16 cellular contexts compared by ENCODE assay signal in genomic region chr3:46374755-46375154, GRCh38. TPM values are rescaled to one million over a fixed set of nuclear protein-coding genes. Genes with fewer than 3 reads are reported as not detected.
DNase-seq lines count a peak whose midpoint lies in the region; ATAC-seq and TF ChIP-seq lines count a peak whose summit lies in the region.
"Had no signal": no experiment of that assay in that cellular context is flagged by ENCODE, and none has a peak within 500 bp of the region (broad histone marks: within the 10 kb centered on the region; RNA-seq: fewer than 3 reads in every experiment).

No MANE protein-coding gene starts in this region.

- H3K4me3 ChIP-seq in CD4-positive, alpha-beta memory T cell (ENCODE audit: low read length in 2 of 2) = no peak overlapping the region
- no peak overlapping the region for H3K4me3 ChIP-seq in PC-9
- H3K4me3 ChIP-seq: MG63 had no signal

- intact Hi-C loops in CD4-positive, alpha-beta memory T cell (cut with micrococcal nuclease) = loop anchor here (10.0 kb wide), 1 partner anchor 610 kb away; no protein-coding TSS in a partner anchor
- intact Hi-C loops in PC-9 (cut with micrococcal nuclease; ENCODE audit: unreplicated experiment) = loop anchor here (10.0 kb wide), 1 partner anchor 1340 kb away; no protein-coding TSS in a partner anchor

- H3K36me3 Mint-ChIP-seq in T-helper 1 cell treated with Interleukin-12 subunit alpha and Interleukin-12 subunit beta and Interleukin-4 antibody, amounts not matched to agents 30 μg/mL and 1 μg/mL, for 36 hours (ENCODE audit: low read depth) = peaks cover 26% of the 10 kb centered on the region
- peaks cover 0 to 14% of the 10 kb centered on the region in 2 donors for H3K36me3 Mint-ChIP-seq in CD4-positive, alpha-beta memory T cell
- H3K36me3 Mint-ChIP-seq in T-cell = no peaks in the 10 kb centered on the region
- peaks cover 41% of the 10 kb centered on the region for H3K36me3 Mint-ChIP-seq in effector memory CD8-positive, alpha-beta T cell (ENCODE audit: insufficient read depth)

- peak overlapping the region; percentile 61 for H3K4me3 Mint-ChIP-seq in T-helper 1 cell treated with Interleukin-12 subunit alpha and Interleukin-12 subunit beta and Interleukin-4 antibody, amounts not matched to agents 30 μg/mL and 1 μg/mL, for 36 hours
- peak overlapping the region; percentile 29 to 84 (median 74) for H3K4me3 Mint-ChIP-seq in CD4-positive, alpha-beta memory T cell
- H3K4me3 Mint-ChIP-seq in T-cell = peak overlapping the region; percentile 19 to 48 (median 28)
- H3K4me3 Mint-ChIP-seq in effector memory CD8-positive, alpha-beta T cell = peak overlapping the region; percentile 82 to 83

- no peaks in the 10 kb centered on the region for H3K79me2 ChIP-seq in PC-9 (ENCODE audit: low read depth)

- H3K4me1 ChIP-seq in CD4-positive, alpha-beta memory T cell (ENCODE audit: insufficient read depth, low read length) = peaks cover 71% of the 10 kb centered on the region
- H3K4me1 ChIP-seq in PC-9 (replicated peaks; ENCODE audit: insufficient read depth) = peaks cover 25% of the 10 kb centered on the region

- H2AFZ ChIP-seq in PC-9 = no peak overlapping the region

- H3K27me3 ChIP-seq in CD4-positive, alpha-beta memory T cell (ENCODE audit: insufficient read depth, low read length) = no peaks in the 10 kb centered on the region
- H3K27me3 ChIP-seq in PC-9 (ENCODE audit: insufficient read depth, low read depth) = no peaks in the 10 kb centered on the region
- H3K27me3 ChIP-seq: MG63 had no signal

- no peak overlapping the region for H3K4me2 ChIP-seq in PC-9
- H3K4me2 ChIP-seq: KMS-11 had no signal

- CTCF ChIA-PET in CD4-positive, alpha-beta memory T cell (lab: Charles Lee; ENCODE audit: partially characterized antibody) = interaction anchor here (0.9 to 13.1 kb wide), 6 partner anchors 69 to 293 kb away, joined by 3 to 267 read pairs (median 5); no protein-coding TSS in a partner anchor
- CTCF ChIA-PET in T-cell (lab: Charles Lee) (interaction anchor here in 1 of 2 donors (1.2 to 1.3 kb wide), 3 partner anchors 75 to 166 kb away, joined by 3 to 6 read pairs (median 3); partner anchors contain the start of gene CCR1), PC-9 (lab: Charles Lee) (interaction anchor here (1.0 to 1.1 kb wide), 2 partner anchors 287 to 296 kb away, joined by 3 read pairs; no protein-coding TSS in a partner anchor)

- H4K20me1 ChIP-seq in PC-9 (ENCODE audit: insufficient read depth) = no peaks in the 10 kb centered on the region

- no peak for TF ChIP-seq CTCF in PC-9 (conservative IDR thresholded peaks at IDR 0.05)

- H3K36me3 ChIP-seq in CD4-positive, alpha-beta memory T cell (ENCODE audit: insufficient read depth, low read length) = no peaks in the 10 kb centered on the region
- H3K36me3 ChIP-seq in PC-9 (ENCODE audit: low read depth) = no peaks in the 10 kb centered on the region
- H3K36me3 ChIP-seq: MG63 had no signal

- no TSS peak for BruUV-seq in PC-9 (replicated peaks; lab: Mats Ljungman, UMichigan)

- no peak for DNase-seq in T-helper 1 cell
- DNase-seq in CD4-positive, alpha-beta memory T cell = no peak
- DNase-seq in T-cell = no peak
- no peak for DNase-seq in effector memory CD8-positive, alpha-beta T cell
- no peak for DNase-seq in stimulated activated CD4-positive, alpha-beta T cell treated with anti-CD3 and anti-CD28 coated beads, Interleukin-1b, Interleukin-23, amount 100 ng/mL, for 48 hours
- no peak for DNase-seq in PC-9
- DNase-seq: DMS 273 treated with DMSO at 0.1 percent for 48 hours, MG63, NCI-H1092, NCI-H510A treated with DMSO at 0.1 percent for 48 hours had no signal

- no peak overlapping the region for H3K27ac ChIP-seq in CD4-positive, alpha-beta memory T cell (ENCODE audit: low read depth, low read length)
- no peak overlapping the region for H3K27ac ChIP-seq in PC-9
- H3K27ac ChIP-seq: 22Rv1, KMS-11 had no signal

- no peaks in the 10 kb centered on the region for H3K9me3 ChIP-seq in CD4-positive, alpha-beta memory T cell (ENCODE audit: control insufficient read depth in 1 of 2, low read length in 2 of 2)
- H3K9me3 ChIP-seq in PC-9 (ENCODE audit: insufficient read depth, low read depth) = no peaks in the 10 kb centered on the region
- H3K9me3 ChIP-seq: MG63 had no signal

- H3F3A ChIP-seq in PC-9 (ENCODE audit: insufficient read depth, low read depth) = 0 out of 2 replicates have a peak, but pooled peaks cover 4% of the 10 kb centered on the region

- H3K27ac Mint-ChIP-seq in T-helper 1 cell treated with Interleukin-12 subunit alpha and Interleukin-12 subunit beta and Interleukin-4 antibody, amounts not matched to agents 30 μg/mL and 1 μg/mL, for 36 hours = peak overlapping the region; percentile 33
- H3K27ac Mint-ChIP-seq in CD4-positive, alpha-beta memory T cell = peak overlapping the region; percentile 68 to 86 (median 80)
- H3K27ac Mint-ChIP-seq in T-cell = peak overlapping the region; percentile 75 to 78
- peak overlapping the region; percentile 89 to 92 for H3K27ac Mint-ChIP-seq in effector memory CD8-positive, alpha-beta T cell

- H3K4me1 Mint-ChIP-seq in T-helper 1 cell treated with Interleukin-12 subunit alpha and Interleukin-12 subunit beta and Interleukin-4 antibody, amounts not matched to agents 30 μg/mL and 1 μg/mL, for 36 hours (ENCODE audit: low read depth) = peaks cover 65% of the 10 kb centered on the region
- H3K4me1 Mint-ChIP-seq in CD4-positive, alpha-beta memory T cell = peaks cover 44 to 82% (median 67%) of the 10 kb centered on the region in 4 donors
- peaks cover 39 to 67% (median 62%) of the 10 kb centered on the region in 3 donors for H3K4me1 Mint-ChIP-seq in T-cell
- peaks cover 49 to 70% of the 10 kb centered on the region in 2 donors for H3K4me1 Mint-ChIP-seq in effector memory CD8-positive, alpha-beta T cell (ENCODE audit: low read depth in 2 of 2)

- no peak for ATAC-seq in T-cell (replicated peaks in 1 of 4)
- ATAC-seq in effector memory CD8-positive, alpha-beta T cell (replicated peaks) = no peak
- no peak for ATAC-seq in SK-N-SH treated with all-trans-retinoic acid at 6 μM for 48 hours

- no peaks in the 10 kb centered on the region for H3K9me2 ChIP-seq in PC-9 (ENCODE audit: insufficient read depth)

- peaks cover 17% of the 10 kb centered on the region for H3K27me3 Mint-ChIP-seq in T-helper 1 cell treated with Interleukin-12 subunit alpha and Interleukin-12 subunit beta and Interleukin-4 antibody, amounts not matched to agents 30 μg/mL and 1 μg/mL, for 36 hours (ENCODE audit: low read depth)
- no peaks in the 10 kb centered on the region for H3K27me3 Mint-ChIP-seq in CD4-positive, alpha-beta memory T cell
- no peaks in the 10 kb centered on the region for H3K27me3 Mint-ChIP-seq in T-cell
- no peaks in the 10 kb centered on the region for H3K27me3 Mint-ChIP-seq in effector memory CD8-positive, alpha-beta T cell

- POLR2A ChIA-PET in CD4-positive, alpha-beta memory T cell (lab: Charles Lee; ENCODE audit: partially characterized antibody) = interaction anchor here (0.6 to 1.3 kb wide), 6 partner anchors 20 to 298 kb away, joined by 3 to 7 read pairs (median 3); no protein-coding TSS in a partner anchor
- POLR2A ChIA-PET in T-cell (lab: Charles Lee) (no interaction called here), PC-9 (lab: Charles Lee; ENCODE audit: unreplicated experiment) (no interaction called here)

- no peaks in the 10 kb centered on the region for H3K9me3 Mint-ChIP-seq in T-helper 1 cell treated with Interleukin-12 subunit alpha and Interleukin-12 subunit beta and Interleukin-4 antibody, amounts not matched to agents 30 μg/mL and 1 μg/mL, for 36 hours
- H3K9me3 Mint-ChIP-seq in CD4-positive, alpha-beta memory T cell = peaks cover 0 to 2% (median 0%) of the 10 kb centered on the region in 8 donors
- no peaks in the 10 kb centered on the region for H3K9me3 Mint-ChIP-seq in T-cell
- no peaks in the 10 kb centered on the region for H3K9me3 Mint-ChIP-seq in effector memory CD8-positive, alpha-beta T cell

TF ChIP-seq in SK-N-SH treated with all-trans-retinoic acid at 6 μM for 48 hours, 23 proteins besides CTCF, POLR2A, EP300 and RAD21 (continues in another document):
- TF ChIP-seq TCF4 (CRISPR knock-in tag; IDR thresholded peaks at IDR 0.05; ENCODE audit: borderline replicate concordance) (no peak), ZFP30 (CRISPR knock-in tag; IDR thresholded peaks at IDR 0.05) (no peak), RARB (CRISPR knock-in tag; IDR thresholded peaks at IDR 0.05) (no peak)
- TF ChIP-seq, protein P1, sequence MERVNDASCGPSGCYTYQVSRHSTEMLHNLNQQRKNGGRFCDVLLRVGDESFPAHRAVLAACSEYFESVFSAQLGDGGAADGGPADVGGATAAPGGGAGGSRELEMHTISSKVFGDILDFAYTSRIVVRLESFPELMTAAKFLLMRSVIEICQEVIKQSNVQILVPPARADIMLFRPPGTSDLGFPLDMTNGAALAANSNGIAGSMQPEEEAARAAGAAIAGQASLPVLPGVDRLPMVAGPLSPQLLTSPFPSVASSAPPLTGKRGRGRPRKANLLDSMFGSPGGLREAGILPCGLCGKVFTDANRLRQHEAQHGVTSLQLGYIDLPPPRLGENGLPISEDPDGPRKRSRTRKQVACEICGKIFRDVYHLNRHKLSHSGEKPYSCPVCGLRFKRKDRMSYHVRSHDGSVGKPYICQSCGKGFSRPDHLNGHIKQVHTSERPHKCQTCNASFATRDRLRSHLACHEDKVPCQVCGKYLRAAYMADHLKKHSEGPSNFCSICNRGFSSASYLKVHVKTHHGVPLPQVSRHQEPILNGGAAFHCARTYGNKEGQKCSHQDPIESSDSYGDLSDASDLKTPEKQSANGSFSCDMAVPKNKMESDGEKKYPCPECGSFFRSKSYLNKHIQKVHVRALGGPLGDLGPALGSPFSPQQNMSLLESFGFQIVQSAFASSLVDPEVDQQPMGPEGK (CRISPR knock-in tag; IDR thresholded peaks at IDR 0.05; ENCODE audit: borderline replicate concordance) = no peak

RNA-seq across cellular contexts. Expression of gene CCR5, which starts 4.0 kb away (rescaled TPM):
- total RNA-seq in CD4-positive, alpha-beta memory T cell = 1 to 10 TPM; 6.8 to 6.9 TPM
- polyA plus RNA-seq in CD4-positive, alpha-beta memory T cell = 1 to 10 TPM in 1 of 2 donors, under 1 TPM in 1; 0.59 to 5.5 TPM
- total RNA-seq in T-cell (10 to 100 TPM in 3 of 5 donors, 1 to 10 TPM in 2; 4.0 to 14.6 (median 10.1) TPM), PC-9 (2021) (not detected in 2 replicates)
- total RNA-seq: H1 had no signal
- polyA plus RNA-seq: BJ, H1 had no signal

RNA-seq across cellular contexts. Expression of gene CCR2, which starts 20.8 kb away (rescaled TPM):
- total RNA-seq in CD4-positive, alpha-beta memory T cell = 10 to 100 TPM; 16.3 to 18.4 TPM
- 10 to 100 TPM; 39.7 to 64.7 TPM for polyA plus RNA-seq in CD4-positive, alpha-beta memory T cell
- 10 to 100 TPM in 2 of 5 donors, 1 to 10 TPM in 3; 3.3 to 15.1 (median 8.1) TPM for total RNA-seq in T-cell
- not detected in 2 replicates for total RNA-seq in PC-9 (2021)
- total RNA-seq: H1 had no signal
- polyA plus RNA-seq: BJ, H1 had no signal

RNA-seq across cellular contexts. Expression of gene CCRL2, which starts 32.3 kb away (rescaled TPM):
- total RNA-seq in CD4-positive, alpha-beta memory T cell = 1 to 10 TPM in 1 of 2 experiments, under 1 TPM in 1; 0.58 to 1.8 TPM
- under 1 TPM; 0.39 to 0.98 TPM for polyA plus RNA-seq in CD4-positive, alpha-beta memory T cell
- total RNA-seq in T-cell = 1 to 10 TPM; 1.1 to 2.5 (median 1.6) TPM
- 1.2 TPM in 2 replicates for total RNA-seq in PC-9 (2021)
- total RNA-seq: H1 had no signal
- polyA plus RNA-seq: BJ, H1 had no signal

Comparison
In these comparisons a context has a peak if more than half of its experiments do, and no peak if none do; other contexts are left out.
1. H3K27ac Mint-ChIP-seq: peak in every context shown above with its lines; median percentile 90 in effector memory CD8-positive, alpha-beta T cell; 80 in CD4-positive, alpha-beta memory T cell; 76 in T-cell; 33 in T-helper 1 cell treated with Interleukin-12 subunit alpha and Interleukin-12 subunit beta and Interleukin-4 antibody, amounts not matched to agents 30 μg/mL and 1 μg/mL, for 36 hours.
2. H3K4me3 Mint-ChIP-seq: peak in every context shown above with its lines; median percentile 82 in effector memory CD8-positive, alpha-beta T cell; 74 in CD4-positive, alpha-beta memory T cell; 61 in T-helper 1 cell treated with Interleukin-12 subunit alpha and Interleukin-12 subunit beta and Interleukin-4 antibody, amounts not matched to agents 30 μg/mL and 1 μg/mL, for 36 hours; 28 in T-cell.